Comparison of ENCODE assay signal across 15 cellular contexts in the genomic region with DNA sequence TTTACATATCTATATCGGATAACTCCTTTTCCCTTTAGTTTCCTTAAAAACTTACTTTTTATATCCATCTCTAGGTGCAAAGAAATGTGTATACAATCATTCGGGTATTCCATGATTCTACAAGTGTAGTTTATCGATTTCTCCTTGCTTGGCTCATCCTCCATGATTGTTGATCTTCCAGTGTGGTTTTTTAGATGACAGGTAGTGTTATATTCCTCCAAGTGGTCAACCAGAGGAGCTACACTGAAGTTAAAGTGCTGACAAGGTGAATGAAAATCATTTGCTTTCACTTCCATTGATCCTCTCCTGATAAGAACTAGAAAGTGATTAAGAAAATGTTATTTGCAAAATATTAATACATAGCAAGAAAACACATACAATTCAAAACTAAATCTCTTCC. TPM values are rescaled to one million over a fixed set of nuclear protein-coding genes. Genes with fewer than 3 reads are reported as not detected.
DNase-seq lines count a peak whose midpoint lies in the region; ATAC-seq, FAIRE-seq and TF ChIP-seq lines count a peak whose summit lies in the region.
"Had no signal": no experiment of that assay in that cellular context is flagged by ENCODE, and none has a peak within 500 bp of the region (broad histone marks: within the 10 kb centered on the region; RNA-seq: fewer than 3 reads in every experiment).

No MANE protein-coding gene starts in this region.

- no peak for TF ChIP-seq CTCF in glutamatergic neuron (IDR thresholded peaks at IDR 0.05; ENCODE audit: partially characterized antibody, unreplicated experiment)

- FAIRE-seq in G401.6 (lab: Jason Lieb, UNC): peak; percentile 31

- H3K27ac Mint-ChIP-seq in glutamatergic neuron (ENCODE audit: unreplicated experiment): no peak overlapping the region
- peak overlapping the region in 1 of 2 donors; percentile 20 for H3K27ac Mint-ChIP-seq in effector memory CD8-positive, alpha-beta T cell
- H3K27ac Mint-ChIP-seq: activated naive CD8-positive, alpha-beta T cell treated with anti-CD3 and anti-CD28 coated beads, Interleukin-2, amount 10 ng/mL, durations not matched to agents 7 days and 5 days had no signal

- H3K18ac ChIP-seq in mesendoderm (ENCODE audit: low read length): no peak overlapping the region

- no peak overlapping the region for H2BK5ac ChIP-seq in mesendoderm (ENCODE audit: low read length)

- no peak overlapping the region for H4K8ac ChIP-seq in mesendoderm (ENCODE audit: low read depth, low read length)

- H3K9ac ChIP-seq in mesendoderm (ENCODE audit: low read length): no peak overlapping the region

- no peak overlapping the region for H2AK5ac ChIP-seq in mesendoderm (ENCODE audit: low read length)

- no peak overlapping the region for H3K56ac ChIP-seq in mesendoderm (ENCODE audit: low read length)

- H4K5ac ChIP-seq in mesendoderm (ENCODE audit: low read length): no peak overlapping the region

- no peaks in the 10 kb centered on the region for H3K79me2 ChIP-seq in mesendoderm (ENCODE audit: control insufficient read depth, insufficient read depth, low read length)

- no peaks in the 10 kb centered on the region for H3K4me1 ChIP-seq in mesendoderm (ENCODE audit: control insufficient read depth, low read depth, low read length)

- H3K4me3 Mint-ChIP-seq in glutamatergic neuron (ENCODE audit: unreplicated experiment): no peak overlapping the region
- no peak overlapping the region for H3K4me3 Mint-ChIP-seq in effector memory CD8-positive, alpha-beta T cell
- H3K4me3 Mint-ChIP-seq: activated naive CD8-positive, alpha-beta T cell treated with anti-CD3 and anti-CD28 coated beads, Interleukin-2, amount 10 ng/mL, durations not matched to agents 7 days and 5 days; IgD-negative memory B cell had no signal

- H2BK120ac ChIP-seq in mesendoderm (ENCODE audit: low read depth, low read length): no peak overlapping the region

- no peak overlapping the region for H2BK15ac ChIP-seq in mesendoderm (replicated peaks; ENCODE audit: low read depth)

- DNase-seq in NCI-H460 (ENCODE audit: extremely low read depth, low read depth): peak; percentile 18
- DNase-seq in amniotic epithelial cell (ENCODE audit: low read depth): peak; percentile 7
- peak; percentile 23 for DNase-seq in mesendoderm
- no peak for DNase-seq in glutamatergic neuron
- DNase-seq in effector memory CD8-positive, alpha-beta T cell: no peak
- DNase-seq in T1000 (lab: John Stamatoyannopoulos, UW): no peak
- no peak for DNase-seq in activated effector memory CD4-positive, alpha-beta T cell treated with Interleukin-2 at 50 U/mL for 16 hours
- DNase-seq: activated naive CD8-positive, alpha-beta T cell treated with anti-CD3 and anti-CD28 coated beads, Interleukin-2, amount 10 ng/mL, durations not matched to agents 7 days and 5 days; cerebellar nuclear complex; mesenchymal stem cell; NCI-H146; NCI-H69 had no signal

- no peaks in the 10 kb centered on the region for H3K36me3 Mint-ChIP-seq in glutamatergic neuron (ENCODE audit: unreplicated experiment)
- H3K36me3 Mint-ChIP-seq in effector memory CD8-positive, alpha-beta T cell (ENCODE audit: insufficient read depth): peaks cover 36% of the 10 kb centered on the region

- no peaks in the 10 kb centered on the region for H3K4me1 Mint-ChIP-seq in glutamatergic neuron (ENCODE audit: low read depth, unreplicated experiment)
- H3K4me1 Mint-ChIP-seq in effector memory CD8-positive, alpha-beta T cell (ENCODE audit: low read depth in 2 of 2): no peaks in the 10 kb centered on the region

- H3K23ac ChIP-seq in mesendoderm (ENCODE audit: low read length): no peak overlapping the region

- H3K4me2 ChIP-seq in mesendoderm (ENCODE audit: low read length): no peak overlapping the region

- no peaks in the 10 kb centered on the region for H3K27me3 ChIP-seq in mesendoderm (ENCODE audit: insufficient read depth, low read length, poor library complexity)

- no peak for ATAC-seq in effector memory CD8-positive, alpha-beta T cell (replicated peaks)
- ATAC-seq: Right ventricle myocardium inferior had no signal

- H3K27me3 Mint-ChIP-seq in glutamatergic neuron (ENCODE audit: unreplicated experiment): no peaks in the 10 kb centered on the region
- H3K27me3 Mint-ChIP-seq in effector memory CD8-positive, alpha-beta T cell: no peaks in the 10 kb centered on the region
- H3K27me3 Mint-ChIP-seq: activated naive CD8-positive, alpha-beta T cell treated with anti-CD3 and anti-CD28 coated beads, Interleukin-2, amount 10 ng/mL, durations not matched to agents 7 days and 5 days; IgD-negative memory B cell had no signal

- H3K4ac ChIP-seq in mesendoderm (ENCODE audit: low read depth, low read length): no peak overlapping the region

- H3K4me3 ChIP-seq in mesendoderm (ENCODE audit: low read length): no peak overlapping the region

- H3K36me3 ChIP-seq in mesendoderm (ENCODE audit: control insufficient read depth, insufficient read depth, low read length): no peaks in the 10 kb centered on the region

- H3K27ac ChIP-seq in mesendoderm (ENCODE audit: low read depth, low read length): no peak overlapping the region

- no peaks in the 10 kb centered on the region for H3K79me1 ChIP-seq in mesendoderm (ENCODE audit: low read length)

- no CpG with 5 or more reads among the region's 3 CpGs for WGBS in mesendoderm (ENCODE audit: extremely low coverage, insufficient coverage, low lambda C conversion rate)

- no peaks in the 10 kb centered on the region for H3K9me3 Mint-ChIP-seq in glutamatergic neuron (ENCODE audit: unreplicated experiment)
- H3K9me3 Mint-ChIP-seq in effector memory CD8-positive, alpha-beta T cell: no peaks in the 10 kb centered on the region
- H3K9me3 Mint-ChIP-seq: IgD-negative memory B cell had no signal

RNA-seq across cellular contexts. Expression of a gene that starts 38.5 kb away (rescaled TPM):
- total RNA-seq in NCI-H460 (2014; rRNA removed; shearing (Covaris generic)): 5.8 and 7.2 TPM in 2 replicates
- polyA plus RNA-seq in NCI-H460 (2014; cell fraction: nucleus; rRNA removed): 3.7 and 4.4 TPM in 2 replicates
- polyA plus RNA-seq in mesendoderm (2013, experiment 1 of 2): not detected
- polyA plus RNA-seq in mesendoderm (2013, experiment 2 of 2): not detected
- not detected for total RNA-seq in glutamatergic neuron (ENCODE audit: unreplicated experiment)
- total RNA-seq: Right ventricle myocardium inferior had no signal

Comparison
In these comparisons a context has a peak if more than half of its experiments do, and no peak if none do; other contexts are left out.
1. DNase-seq: peak in NCI-H460 (single experiment), amniotic epithelial cell (single experiment) and mesendoderm (single experiment); none in glutamatergic neuron (single experiment), effector memory CD8-positive, alpha-beta T cell (0 of 3), T1000 (single experiment) and activated effector memory CD4-positive, alpha-beta T cell treated with Interleukin-2 at 50 U/mL for 16 hours (single experiment).